Comparison of ENCODE assay signal across 18 cellular contexts in the genomic region with DNA sequence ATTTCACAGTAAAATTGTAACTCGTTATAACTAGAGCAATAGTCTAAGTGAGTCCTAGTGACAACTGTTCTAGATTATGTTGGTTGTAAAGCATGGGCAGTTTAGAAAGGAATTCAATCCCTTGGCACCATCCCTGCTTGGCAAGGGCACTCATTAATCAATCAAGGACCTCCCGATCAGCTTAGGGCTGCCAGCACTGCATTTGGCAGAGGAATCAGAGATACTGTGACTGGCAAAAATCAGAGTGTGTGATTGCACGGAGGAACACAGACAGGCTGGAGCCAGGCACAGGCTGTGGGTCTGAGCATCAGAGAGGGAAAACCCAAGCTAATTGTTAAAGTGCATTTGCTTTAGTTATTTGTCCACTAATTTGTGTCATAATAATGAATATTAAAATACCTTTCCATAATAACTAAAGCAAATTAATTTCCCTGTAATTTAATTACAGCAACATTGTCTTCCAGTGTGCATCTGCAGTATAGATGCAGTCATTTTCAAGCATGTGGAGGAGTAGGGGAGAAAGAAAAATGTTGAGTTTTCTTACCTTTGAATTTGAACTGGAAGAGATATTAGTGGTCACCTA. TPM values are rescaled to one million over a fixed set of nuclear protein-coding genes. Genes with fewer than 3 reads are reported as not detected.
DNase-seq lines count a peak whose midpoint lies in the region; ATAC-seq and TF ChIP-seq lines count a peak whose summit lies in the region.
"Had no signal": no experiment of that assay in that cellular context is flagged by ENCODE, and none has a peak within 500 bp of the region (broad histone marks: within the 10 kb centered on the region; RNA-seq: fewer than 3 reads in every experiment).

No MANE protein-coding gene starts in this region.

- 4 to 12% methylated on average over 3 of the region's 3 CpGs for WGBS in body of pancreas, 2 donors

- intact Hi-C loops in body of pancreas (cut with DNase I): loop anchor here (10.0 kb wide), 1 partner anchor 111 kb away; no protein-coding TSS in a partner anchor

- peak; percentile 18 for ATAC-seq in body of pancreas
- ATAC-seq: A549 had no signal

- H3K4me3 ChIP-seq in BE2C (ENCODE audit: low read depth, low read length) (no peak overlapping the region; the same call in 1 of the 2 replicates), MG63 (no peak overlapping the region), body of pancreas (no peak overlapping the region)
- H3K4me3 ChIP-seq: A549 had no signal

- DNase-seq in BE2C (peak; percentile 68), MG63 (peak; percentile 3), NCI-H446 treated with DMSO at 0.1 percent for 48 hours (lab: John Stamatoyannopoulos, UW) (peak; percentile 95), body of pancreas (peak; percentile 47 to 68 (median 66)), T-helper 9 cell (no peak), GM13977 (ENCODE audit: low spot score) (no peak), ecto neural progenitor cell (ENCODE audit: low spot score) (no peak), anterior cingulate cortex (lab: John Stamatoyannopoulos, UW) (no peak)
- DNase-seq: Caco-2, H9, IMR-90, Karpas-422, MM.1S, NCI-H2029 treated with DMSO at 0.1 percent for 48 hours, NCI-H524 treated with DMSO at 0.1 percent for 48 hours, RPMI8226, SIG-M5 had no signal

- TF ChIP-seq CTCF in BE2C (IDR thresholded peaks at IDR 0.05; ENCODE audit: low read depth, low read length): no peak
- no peak for TF ChIP-seq CTCF in body of pancreas (IDR thresholded peaks at IDR 0.05)
- TF ChIP-seq CTCF in GM13977 (IDR thresholded peaks at IDR 0.05; ENCODE audit: extremely low read depth, insufficient read depth, missing control alignments): no peak

- TF ChIP-seq POLR2A in body of pancreas (IDR thresholded peaks at IDR 0.05): no peak

- H3K27me3 ChIP-seq in BE2C (no peaks in the 10 kb centered on the region), MG63 (peaks cover 12% of the 10 kb centered on the region), body of pancreas (no peaks in the 10 kb centered on the region)

- H3K36me3 ChIP-seq in BE2C (no peaks in the 10 kb centered on the region), MG63 (no peaks in the 10 kb centered on the region), body of pancreas (replicated peaks in 1 of 2; ENCODE audit: insufficient read depth in 1 of 2, low read depth in 2 of 2) (no peaks in the 10 kb centered on the region)

- H3K27ac ChIP-seq in body of pancreas: no peak overlapping the region
- H3K27ac ChIP-seq: A549 had no signal

- no peaks in the 10 kb centered on the region for H3K9me3 ChIP-seq in BE2C
- H3K9me3 ChIP-seq in MG63: no peaks in the 10 kb centered on the region
- no peaks in the 10 kb centered on the region for H3K9me3 ChIP-seq in body of pancreas
- H3K9me3 ChIP-seq: A549, Caco-2 had no signal

- in situ Hi-C loops in GM13977 (cut with MboI; ENCODE audit: low pct_unique_long_range_greater_than_20kb, low sequenced_read_pairs, unreplicated experiment): no loop called here

- peaks cover 35% of the 10 kb centered on the region for H3K4me1 ChIP-seq in BE2C
- H3K4me1 ChIP-seq in body of pancreas: peaks cover 23% of the 10 kb centered on the region

RNA-seq across cellular contexts. Expression of a gene that starts 3.2 kb away (rescaled TPM):
- 16.5 TPM for polyA plus RNA-seq in BE2C (2012; ENCODE audit: insufficient read depth, insufficient read length, low read depth)
- 4.5 and 9.3 TPM in 2 replicates for total RNA-seq in MG63 (2014; rRNA removed; shearing (Covaris generic); ENCODE audit: low replicate concordance)
- 1 to 10 TPM; 2.0 to 7.0 TPM for total RNA-seq in body of pancreas

Comparison
In these comparisons a context has a peak if more than half of its experiments do, and no peak if none do; other contexts are left out.
1. DNase-seq: peak in BE2C (single experiment), MG63 (single experiment), NCI-H446 treated with DMSO at 0.1 percent for 48 hours (single experiment) and body of pancreas (4 of 4); none in T-helper 9 cell (single experiment), GM13977 (single experiment), ecto neural progenitor cell (single experiment) and anterior cingulate cortex (0 of 58).